ENCODE assay signal across 13 cellular contexts in genomic region chr16:2366660-2367309, GRCh38.
"Had no signal": no experiment of that assay in that cellular context is flagged by ENCODE, and none has a peak within 500 bp of the region (broad histone marks: within the 10 kb centered on the region; RNA-seq: fewer than 3 reads in every experiment).

No MANE protein-coding gene starts in this region.

- H3K9ac ChIP-seq: neural progenitor cell had no signal

- H3K36me3 Mint-ChIP-seq: immature natural killer cell, neural progenitor cell, WTC11 had no signal

- H3K27ac ChIP-seq: cardiac muscle cell, neural progenitor cell, ovary had no signal

- H2AFZ ChIP-seq: neural progenitor cell had no signal

- H3K4me2 ChIP-seq: neural progenitor cell had no signal

- H3K9me3 Mint-ChIP-seq: activated CD4-positive, alpha-beta T cell treated with anti-CD3 and anti-CD28 coated beads, Interleukin-2, amount 10 ng/mL, durations not matched to agents 24 days and 14 days; endodermal cell; immature natural killer cell; neural progenitor cell; WTC11 had no signal

- DNase-seq: activated CD4-positive, alpha-beta T cell treated with anti-CD3 and anti-CD28 coated beads, Interleukin-2, amount 10 ng/mL, durations not matched to agents 24 days and 14 days; activated naive CD4-positive, alpha-beta T cell treated with anti-CD3 and anti-CD28 coated beads, Interleukin-2, amount 50 U/mL, for 16 hours; activated T-cell treated with anti-CD3 and anti-CD28 coated beads for 4 hours; endodermal cell; head of caudate nucleus; immature natural killer cell; stimulated activated CD4-positive, alpha-beta T cell treated with anti-CD3 and anti-CD28 coated beads, Interleukin-2, amount 100 ng/mL, for 48 hours; stimulated activated naive CD4-positive, alpha-beta T cell had no signal

- H3K9me3 ChIP-seq: ovary had no signal

- H3K4me3 Mint-ChIP-seq: activated CD4-positive, alpha-beta T cell treated with anti-CD3 and anti-CD28 coated beads, Interleukin-2, amount 10 ng/mL, durations not matched to agents 24 days and 14 days; endodermal cell; immature natural killer cell; neural progenitor cell; WTC11 had no signal

- H3K4me3 ChIP-seq: cardiac muscle cell, neural progenitor cell, ovary had no signal

- H3K27me3 ChIP-seq: ovary had no signal

- H3K4me1 ChIP-seq: neural progenitor cell had no signal

- H3K36me3 ChIP-seq: cardiac muscle cell, neural progenitor cell, ovary had no signal

- ATAC-seq: sciatic nerve, WTC11 had no signal

- H3K27ac Mint-ChIP-seq: activated CD4-positive, alpha-beta T cell treated with anti-CD3 and anti-CD28 coated beads, Interleukin-2, amount 10 ng/mL, durations not matched to agents 24 days and 14 days; endodermal cell; immature natural killer cell; neural progenitor cell; WTC11 had no signal

- H3K4me1 Mint-ChIP-seq: activated CD4-positive, alpha-beta T cell treated with anti-CD3 and anti-CD28 coated beads, Interleukin-2, amount 10 ng/mL, durations not matched to agents 24 days and 14 days; endodermal cell; immature natural killer cell; WTC11 had no signal
